Comparison of ENCODE assay signal across 16 cellular contexts in the genomic region with DNA sequence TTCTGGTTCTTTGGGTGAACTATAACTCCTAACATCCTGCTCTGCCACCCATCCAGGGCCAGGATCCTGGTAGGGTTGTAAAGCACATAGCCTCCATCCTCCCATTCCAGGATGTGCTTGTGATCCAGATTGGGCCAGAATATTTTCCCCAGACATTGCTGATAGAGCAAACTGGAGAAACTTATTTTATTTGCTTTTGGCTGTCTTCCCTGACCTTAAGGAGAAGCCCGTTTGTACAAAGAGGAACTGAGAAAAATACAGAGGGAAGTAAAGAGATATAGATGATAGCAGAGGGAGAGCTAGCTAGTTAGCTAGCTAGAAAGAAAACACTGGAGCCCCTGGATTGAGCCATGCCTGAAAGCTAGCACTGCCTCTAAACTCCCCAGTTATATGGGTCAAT. TPM values are rescaled to one million over a fixed set of nuclear protein-coding genes. Genes with fewer than 3 reads are reported as not detected.
DNase-seq lines count a peak whose midpoint lies in the region; ATAC-seq lines count a peak whose summit lies in the region.
"Had no signal": no experiment of that assay in that cellular context is flagged by ENCODE, and none has a peak within 500 bp of the region (broad histone marks: within the 10 kb centered on the region; RNA-seq: fewer than 3 reads in every experiment).

No MANE protein-coding gene starts in this region.

- H3K9me3 Mint-ChIP-seq in stimulated activated memory B cell treated with anti-CD40 and anti-IgM and Interleukin-4, amounts not matched to agents 10 μg/mL and 1 μg/mL and 100 μg/mL, for 72 hours = no peaks in the 10 kb centered on the region
- H3K9me3 Mint-ChIP-seq: activated T-cell treated with anti-CD3 and anti-CD28 coated beads, Interleukin-2, amount 50 U/mL, for 72 hours had no signal

- ATAC-seq in GM19351 (IDR thresholded peaks at IDR 0.05; ENCODE audit: unreplicated experiment) = peak; percentile 71
- ATAC-seq in HG02885 (IDR thresholded peaks at IDR 0.05; ENCODE audit: poor library complexity, unreplicated experiment) = peak; percentile 76
- peak; percentile 70 for ATAC-seq in stimulated activated memory B cell treated with anti-CD40 and anti-IgM and Interleukin-4, amounts not matched to agents 10 μg/mL and 1 μg/mL and 100 μg/mL, for 72 hours
- no peak for ATAC-seq in HG03045 (IDR thresholded peaks at IDR 0.05; ENCODE audit: unreplicated experiment)
- ATAC-seq: activated T-cell treated with anti-CD3 and anti-CD28 coated beads, Interleukin-2, amount 50 U/mL, for 72 hours; gastroesophageal sphincter; left lobe of liver; WTC11 had no signal

- peaks cover 25% of the 10 kb centered on the region for H3K4me1 Mint-ChIP-seq in stimulated activated memory B cell treated with anti-CD40 and anti-IgM and Interleukin-4, amounts not matched to agents 10 μg/mL and 1 μg/mL and 100 μg/mL, for 72 hours
- H3K4me1 Mint-ChIP-seq: WTC11 had no signal

- no peaks in the 10 kb centered on the region for H3K27me3 Mint-ChIP-seq in stimulated activated memory B cell treated with anti-CD40 and anti-IgM and Interleukin-4, amounts not matched to agents 10 μg/mL and 1 μg/mL and 100 μg/mL, for 72 hours

- DNase-seq in NOMO-1 treated with dmso at 0.1 percent for 144 hours (lab: John Stamatoyannopoulos, UW; ENCODE audit: unreplicated experiment) (peak; percentile 58), posterior vena cava (ENCODE audit: low spot score) (no peak), AG08396 (ENCODE audit: low spot score) (no peak), DMS153 (lab: John Stamatoyannopoulos, UW) (no peak)
- DNase-seq: activated T-cell treated with anti-CD3 and anti-CD28 coated beads, Interleukin-2, amount 50 U/mL, for 72 hours; effector CD8-positive, alpha-beta T cell; IMR-90; NCI-H2081; stimulated activated CD4-positive, alpha-beta T cell treated with anti-CD3 and anti-CD28 coated beads, Interleukin-2, amount 100 ng/mL, for 24 hours had no signal

- intact Hi-C loops in posterior vena cava (cut with DNase I) = loop anchor here in 1 of 2 donors (10.0 kb wide), 1 partner anchor 125 kb away; no protein-coding TSS in a partner anchor

- H3K4me3 Mint-ChIP-seq in stimulated activated memory B cell treated with anti-CD40 and anti-IgM and Interleukin-4, amounts not matched to agents 10 μg/mL and 1 μg/mL and 100 μg/mL, for 72 hours = no peak overlapping the region
- H3K4me3 Mint-ChIP-seq: activated T-cell treated with anti-CD3 and anti-CD28 coated beads, Interleukin-2, amount 50 U/mL, for 72 hours; WTC11 had no signal

- no peaks in the 10 kb centered on the region for H3K36me3 Mint-ChIP-seq in stimulated activated memory B cell treated with anti-CD40 and anti-IgM and Interleukin-4, amounts not matched to agents 10 μg/mL and 1 μg/mL and 100 μg/mL, for 72 hours
- H3K36me3 Mint-ChIP-seq: WTC11 had no signal

- no peak overlapping the region for H3K27ac Mint-ChIP-seq in stimulated activated memory B cell treated with anti-CD40 and anti-IgM and Interleukin-4, amounts not matched to agents 10 μg/mL and 1 μg/mL and 100 μg/mL, for 72 hours
- H3K27ac Mint-ChIP-seq: activated T-cell treated with anti-CD3 and anti-CD28 coated beads, Interleukin-2, amount 50 U/mL, for 72 hours; WTC11 had no signal

RNA-seq across cellular contexts. Expression of a gene that starts 9.0 kb away (rescaled TPM):
- 10 to 100 TPM; 54.5 to 63.6 TPM for total RNA-seq in posterior vena cava
